In the genomic region with DNA sequence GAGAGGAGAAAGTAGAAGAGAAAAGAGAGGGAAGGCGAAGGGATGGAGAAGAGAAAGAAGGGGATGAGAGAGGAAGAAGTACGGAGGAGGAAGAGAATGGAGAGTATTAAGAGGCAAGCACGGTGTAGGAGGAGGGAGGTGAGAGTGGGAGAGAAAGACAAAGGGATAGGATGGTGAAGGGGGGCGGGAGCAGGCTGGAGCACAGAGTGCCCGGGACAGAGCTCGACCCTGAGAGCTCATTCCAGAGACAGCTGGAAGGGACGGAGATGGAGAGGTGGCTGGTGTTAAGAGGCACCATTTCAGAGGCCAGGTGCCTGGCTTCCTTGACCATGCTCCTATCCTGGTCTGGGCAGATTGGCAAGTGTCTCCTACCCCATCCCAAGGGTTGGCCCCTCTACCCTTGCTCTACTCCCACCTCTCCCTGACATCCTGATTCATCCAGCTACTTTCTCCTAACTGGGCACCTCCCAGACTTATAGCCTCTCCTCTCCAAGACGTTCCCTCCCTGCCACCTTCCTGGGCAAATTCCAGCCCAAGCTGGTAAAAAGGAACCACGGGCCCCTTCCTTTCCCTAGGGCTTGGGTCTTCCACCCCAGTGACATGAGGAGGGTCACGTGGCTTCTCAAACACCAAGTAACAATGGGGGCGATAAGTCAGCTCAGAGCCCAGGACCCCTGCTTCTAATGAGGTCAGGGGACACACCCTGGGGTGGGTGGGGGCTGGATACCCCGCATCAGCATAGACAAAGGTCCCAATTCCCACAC, we compare ENCODE assay signal across 10 cellular contexts. TPM values are rescaled to one million over a fixed set of nuclear protein-coding genes. Genes with fewer than 3 reads are reported as not detected.
DNase-seq lines count a peak whose midpoint lies in the region; ATAC-seq, FAIRE-seq and TF ChIP-seq lines count a peak whose summit lies in the region.
"Had no signal": no experiment of that assay in that cellular context is flagged by ENCODE, and none has a peak within 500 bp of the region (broad histone marks: within the 10 kb centered on the region; RNA-seq: fewer than 3 reads in every experiment).

No MANE protein-coding gene starts in this region.

- ATAC-seq in HepG2, result no peak
- no peak for ATAC-seq in thoracic aorta (ENCODE audit: insufficient number of reproducible peaks, low FRiP score, low read depth)
- no peak for ATAC-seq in GM21529 (IDR thresholded peaks at IDR 0.05; ENCODE audit: unreplicated experiment)

- CTCF ChIA-PET in HepG2 (lab: Yijun Ruan, JAX; ENCODE audit: low intra/inter-chr PET ratio, low total read pairs), result no interaction called here

- TF ChIP-seq EP300 in HepG2 (IDR thresholded peaks at IDR 0.05; ENCODE audit: low read depth in 2 of 2, low read length in 2 of 2) (no peak), HepG2 (CRISPR knock-in tag; IDR thresholded peaks at IDR 0.05; ENCODE audit: borderline replicate concordance) (no peak)

- intact Hi-C loops in HepG2 (cut with micrococcal nuclease; ENCODE audit: unreplicated experiment), result no loop called here

- no peak overlapping the region for H3K9ac ChIP-seq in astrocyte (ENCODE audit: low read length)
- peak overlapping the region; percentile 86 for H3K9ac ChIP-seq in HepG2 (ENCODE audit: insufficient read depth, low read depth, low read length)

- H3K27me3 ChIP-seq in astrocyte (ENCODE audit: insufficient read depth, low read length), result no peaks in the 10 kb centered on the region
- H3K27me3 ChIP-seq in HepG2 (ENCODE audit: control insufficient read depth in 1 of 2, insufficient read depth in 2 of 2, low read length in 2 of 2), result no peaks in the 10 kb centered on the region; a peak in 1 of 5 replicates
- H3K27me3 ChIP-seq in thoracic aorta (replicated peaks; ENCODE audit: insufficient read depth), result no peaks in the 10 kb centered on the region

- in situ Hi-C loops in HepG2 (cut with HindIII; ENCODE audit: extremely low pct_ligation_motif_present, low pct_unique_long_range_greater_than_20kb), result no loop called here

- H3K9me3 ChIP-seq in astrocyte (ENCODE audit: insufficient read depth, low read depth, low read length), result no peaks in the 10 kb centered on the region
- H3K9me3 ChIP-seq in HepG2 (ENCODE audit: low read length), result no peaks in the 10 kb centered on the region
- no peaks in the 10 kb centered on the region for H3K9me3 ChIP-seq in thoracic aorta

- no peaks in the 10 kb centered on the region for H3K27me3 Mint-ChIP-seq in activated naive CD4-positive, alpha-beta T cell treated with anti-CD3 and anti-CD28 coated beads, Interleukin-2, amount 50 U/mL, for 24 hours
- no peaks in the 10 kb centered on the region for H3K27me3 Mint-ChIP-seq in astrocyte (ENCODE audit: low read depth, unreplicated experiment)

- peaks cover 5% of the 10 kb centered on the region for H3K36me3 Mint-ChIP-seq in activated naive CD4-positive, alpha-beta T cell treated with anti-CD3 and anti-CD28 coated beads, Interleukin-2, amount 50 U/mL, for 24 hours
- peaks cover 17% of the 10 kb centered on the region for H3K36me3 Mint-ChIP-seq in astrocyte (ENCODE audit: low read depth, unreplicated experiment)

- TF ChIP-seq CTCF in astrocyte (IDR thresholded peaks at IDR 0.05; ENCODE audit: insufficient read depth, low read depth, low read length) (no peak), HepG2 (CRISPR knock-in tag; IDR thresholded peaks at IDR 0.05) (no peak), thoracic aorta (IDR thresholded peaks at IDR 0.05) (no peak)

- FAIRE-seq in astrocyte (lab: Jason Lieb, UNC), result no peak
- FAIRE-seq in HepG2 (lab: Jason Lieb, UNC), result no peak

- no peak for TF ChIP-seq POLR2A in HepG2 (IDR thresholded peaks at IDR 0.05; ENCODE audit: insufficient read depth in 1 of 2, low read depth in 2 of 2, low read length in 2 of 2)

- peaks cover 6% of the 10 kb centered on the region for H3K36me3 ChIP-seq in astrocyte (ENCODE audit: insufficient read depth, low read length)
- H3K36me3 ChIP-seq in HepG2 (replicated peaks in 1 of 2; ENCODE audit: control insufficient read depth in 1 of 2, insufficient read depth in 2 of 2, low read length in 2 of 2), result peaks cover 10 to 38% of the 10 kb centered on the region in 2 experiments
- H3K36me3 ChIP-seq in thoracic aorta, result peaks cover 11% of the 10 kb centered on the region

- peak overlapping the region; percentile 89 for H3K4me3 Mint-ChIP-seq in activated naive CD4-positive, alpha-beta T cell treated with anti-CD3 and anti-CD28 coated beads, Interleukin-2, amount 50 U/mL, for 24 hours
- peak overlapping the region; percentile 88 for H3K4me3 Mint-ChIP-seq in astrocyte (ENCODE audit: unreplicated experiment)

- H2AFZ ChIP-seq in astrocyte (ENCODE audit: low read depth, low read length) (no peak overlapping the region), HepG2 (ENCODE audit: low read length) (no peak overlapping the region)

- no peak overlapping the region for H3K4me3 ChIP-seq in astrocyte (ENCODE audit: insufficient read depth, low read depth, low read length)
- peak overlapping the region; percentile 93 to 96 (median 95) for H3K4me3 ChIP-seq in HepG2 (replicated peaks in 1 of 3; ENCODE audit: insufficient read depth in 1 of 3, low read depth in 2 of 3, low read length in 3 of 3)
- peak overlapping the region; percentile 98 for H3K4me3 ChIP-seq in thoracic aorta

- no peaks in the 10 kb centered on the region for H3K9me3 Mint-ChIP-seq in activated naive CD4-positive, alpha-beta T cell treated with anti-CD3 and anti-CD28 coated beads, Interleukin-2, amount 50 U/mL, for 24 hours
- no peaks in the 10 kb centered on the region for H3K9me3 Mint-ChIP-seq in astrocyte (ENCODE audit: unreplicated experiment)

- peaks cover 20% of the 10 kb centered on the region for H3K4me1 Mint-ChIP-seq in activated naive CD4-positive, alpha-beta T cell treated with anti-CD3 and anti-CD28 coated beads, Interleukin-2, amount 50 U/mL, for 24 hours
- peaks cover 24% of the 10 kb centered on the region for H3K4me1 Mint-ChIP-seq in astrocyte (ENCODE audit: low read depth, unreplicated experiment)

- TF ChIP-seq RAD21 in HepG2 (CRISPR knock-in tag; IDR thresholded peaks at IDR 0.05), result no peak

- 49% methylated on average over 12 of the region's 12 CpGs for WGBS in HepG2 (ENCODE audit: low lambda C conversion rate)

- no peak for DNase-seq in activated naive CD4-positive, alpha-beta T cell treated with anti-CD3 and anti-CD28 coated beads, Interleukin-2, amount 50 U/mL, for 16 hours
- DNase-seq in astrocyte (ENCODE audit: low read depth) (no peak), HepG2 (ENCODE audit: low spot score) (no peak), thoracic aorta (ENCODE audit: low spot score) (no peak), NCI-H524 (lab: John Stamatoyannopoulos, UW) (no peak), NOMO-1 treated with dmso at 0.1 percent for 144 hours (lab: John Stamatoyannopoulos, UW; ENCODE audit: unreplicated experiment) (no peak)
- DNase-seq: HCEC 1CT, NCI-H1930 had no signal

- BruUV-seq in HepG2 (replicated peaks; lab: Mats Ljungman, UMichigan), result no TSS peak

- POLR2A ChIA-PET in HepG2 (lab: Yijun Ruan, JAX), result interaction anchor here (0.7 to 2.7 kb wide), 4 partner anchors 8 to 19 kb away, joined by 3 to 14 read pairs (median 8); a partner anchor contains a TSS

- no peak overlapping the region for H3K27ac ChIP-seq in astrocyte (ENCODE audit: low read depth, low read length)
- peak overlapping the region; percentile 67 for H3K27ac ChIP-seq in HepG2 (ENCODE audit: extremely low read length, insufficient read depth, low read length)
- no peak overlapping the region for H3K27ac ChIP-seq in thoracic aorta

- H3K79me2 ChIP-seq in astrocyte (ENCODE audit: insufficient read depth, low read length) (peaks cover 32% of the 10 kb centered on the region), HepG2 (ENCODE audit: insufficient read depth, low read length) (peaks cover 31% of the 10 kb centered on the region)

- H3K4me2 ChIP-seq in astrocyte (ENCODE audit: low read length), result peak overlapping the region; percentile 92
- H3K4me2 ChIP-seq in HepG2 (ENCODE audit: low read depth, low read length), result peak overlapping the region; percentile 100

- H3K4me1 ChIP-seq in astrocyte (ENCODE audit: insufficient read depth, low read length), result peaks cover 10% of the 10 kb centered on the region
- peaks cover 34% of the 10 kb centered on the region for H3K4me1 ChIP-seq in HepG2 (ENCODE audit: insufficient read depth, low read length)
- H3K4me1 ChIP-seq in thoracic aorta (ENCODE audit: control insufficient read depth in 1 of 2, low read depth in 2 of 2), result peaks cover 11 to 27% of the 10 kb centered on the region in 2 donors

- H3K27ac Mint-ChIP-seq in activated naive CD4-positive, alpha-beta T cell treated with anti-CD3 and anti-CD28 coated beads, Interleukin-2, amount 50 U/mL, for 24 hours, result no peak overlapping the region
- peak overlapping the region; percentile 53 for H3K27ac Mint-ChIP-seq in astrocyte (ENCODE audit: unreplicated experiment)

- H4K20me1 ChIP-seq in astrocyte (ENCODE audit: insufficient read depth, low read length) (peaks cover 17% of the 10 kb centered on the region), HepG2 (ENCODE audit: insufficient read depth, low read length) (0 out of 2 replicates have a peak, but pooled peaks cover 7% of the 10 kb centered on the region)

RNA-seq across cellular contexts. Expression of a gene that starts 1.2 kb away (rescaled TPM):
- 7.4 and 9.0 TPM in 2 replicates for total RNA-seq in astrocyte
- 5.2 and 13.5 TPM in 2 replicates for total RNA-seq in HepG2 (2016; rRNA removed; fragmentation: Illumina TruSeq; extraction: Trizol)
- total RNA-seq in HepG2 (2016; cell fraction: cytosol; rRNA removed; fragmentation: Illumina TruSeq; extraction: Trizol; ENCODE audit: low read depth), result 6.6 and 7.6 TPM in 2 replicates
- 3.5 and 14.3 TPM in 2 replicates for total RNA-seq in HepG2 (2016; cell fraction: insoluble cytoplasmic fraction; rRNA removed; fragmentation: Illumina TruSeq; extraction: Trizol)
- 5.6 and 6.9 TPM in 2 replicates for total RNA-seq in HepG2 (2016; cell fraction: membrane; rRNA removed; fragmentation: Illumina TruSeq; extraction: Trizol)
- 19.4 and 22.0 TPM in 2 replicates for total RNA-seq in HepG2 (2016; cell fraction: nucleus; rRNA removed; fragmentation: Illumina TruSeq; extraction: Trizol)
- 11.4 and 14.3 TPM in 2 replicates for polyA plus RNA-seq in HepG2 (2011; rRNA removed)
- polyA plus RNA-seq in HepG2 (2011; cell fraction: cytosol; rRNA removed), result 5.5 and 6.4 TPM in 2 replicates
- polyA plus RNA-seq in HepG2 (2011; cell fraction: nucleus; rRNA removed), result 41.8 and 47.0 TPM in 2 replicates
- polyA plus RNA-seq in HepG2 (2012), result 5.4 and 6.1 TPM in 2 replicates
- 2.0 and 2.6 TPM in 2 replicates for polyA plus RNA-seq in HepG2 (2016; cell fraction: cytosol; fragmentation: Illumina TruSeq; extraction: Trizol; ENCODE audit: low read depth)
- polyA plus RNA-seq in HepG2 (2016; cell fraction: insoluble cytoplasmic fraction; fragmentation: Illumina TruSeq; extraction: Trizol; ENCODE audit: low read depth), result 4.8 and 5.5 TPM in 2 replicates
- 3.7 and 4.4 TPM in 2 replicates for polyA plus RNA-seq in HepG2 (2016; cell fraction: membrane; fragmentation: Illumina TruSeq; extraction: Trizol; ENCODE audit: low read depth)
- polyA plus RNA-seq in HepG2 (2016; cell fraction: nucleus; fragmentation: Illumina TruSeq; extraction: Trizol; ENCODE audit: insufficient read depth, low read depth), result 50.3 and 58.1 TPM in 2 replicates
- polyA minus RNA-seq in HepG2 (2011; rRNA and poly(A)+ RNA removed; ENCODE audit: low replicate concordance), result 29.7 and 47.2 TPM in 2 replicates
- polyA minus RNA-seq in HepG2 (2011; cell fraction: cytosol; rRNA and poly(A)+ RNA removed), result 5.3 and 6.0 TPM in 2 replicates
- polyA minus RNA-seq in HepG2 (2011; cell fraction: nucleus; rRNA and poly(A)+ RNA removed), result 26.4 and 31.7 TPM in 2 replicates
- 1 to 10 TPM; 4.3 to 8.0 TPM for total RNA-seq in thoracic aorta

RNA-seq across cellular contexts. Expression of a gene that starts 1.3 kb away (rescaled TPM):
- 63.2 and 70.3 TPM in 2 replicates for total RNA-seq in astrocyte
- total RNA-seq in HepG2 (2016; rRNA removed; fragmentation: Illumina TruSeq; extraction: Trizol), result 109 and 118 TPM in 2 replicates
- 85.0 and 90.2 TPM in 2 replicates for total RNA-seq in HepG2 (2016; cell fraction: cytosol; rRNA removed; fragmentation: Illumina TruSeq; extraction: Trizol; ENCODE audit: low read depth)
- total RNA-seq in HepG2 (2016; cell fraction: insoluble cytoplasmic fraction; rRNA removed; fragmentation: Illumina TruSeq; extraction: Trizol), result 113 and 114 TPM in 2 replicates
- total RNA-seq in HepG2 (2016; cell fraction: membrane; rRNA removed; fragmentation: Illumina TruSeq; extraction: Trizol), result 110 and 111 TPM in 2 replicates
- total RNA-seq in HepG2 (2016; cell fraction: nucleus; rRNA removed; fragmentation: Illumina TruSeq; extraction: Trizol), result 97.2 and 98.4 TPM in 2 replicates
- 165 and 194 TPM in 2 replicates for polyA plus RNA-seq in HepG2 (2011; rRNA removed)
- polyA plus RNA-seq in HepG2 (2011; cell fraction: cytosol; rRNA removed), result 159 and 209 TPM in 2 replicates
- polyA plus RNA-seq in HepG2 (2011; cell fraction: nucleus; rRNA removed), result 292 and 351 TPM in 2 replicates
- polyA plus RNA-seq in HepG2 (2012), result 85.4 and 92.7 TPM in 2 replicates
- 70.3 and 83.0 TPM in 2 replicates for polyA plus RNA-seq in HepG2 (2016; cell fraction: cytosol; fragmentation: Illumina TruSeq; extraction: Trizol; ENCODE audit: low read depth)
- polyA plus RNA-seq in HepG2 (2016; cell fraction: insoluble cytoplasmic fraction; fragmentation: Illumina TruSeq; extraction: Trizol; ENCODE audit: low read depth), result 116 and 125 TPM in 2 replicates
- 90.4 and 98.9 TPM in 2 replicates for polyA plus RNA-seq in HepG2 (2016; cell fraction: membrane; fragmentation: Illumina TruSeq; extraction: Trizol; ENCODE audit: low read depth)
- polyA plus RNA-seq in HepG2 (2016; cell fraction: nucleus; fragmentation: Illumina TruSeq; extraction: Trizol; ENCODE audit: insufficient read depth, low read depth), result 259 and 265 TPM in 2 replicates
- polyA minus RNA-seq in HepG2 (2011; rRNA and poly(A)+ RNA removed; ENCODE audit: low replicate concordance), result 73.2 and 182 TPM in 2 replicates
- 38.2 and 41.4 TPM in 2 replicates for polyA minus RNA-seq in HepG2 (2011; cell fraction: cytosol; rRNA and poly(A)+ RNA removed)
- polyA minus RNA-seq in HepG2 (2011; cell fraction: nucleus; rRNA and poly(A)+ RNA removed), result 89.4 and 96.7 TPM in 2 replicates
- 10 to 100 TPM; 49.5 to 53.7 TPM for total RNA-seq in thoracic aorta

RNA-seq across cellular contexts. Expression of a gene that starts 17.8 kb away (rescaled TPM):
- total RNA-seq in astrocyte (0.25 and 0.46 TPM in 2 replicates), HepG2 (2016; rRNA removed; fragmentation: Illumina TruSeq; extraction: Trizol) (2.8 and 2.9 TPM in 2 replicates), thoracic aorta (1 to 10 TPM in 1 of 2 donors, not detected in 1; 1.1 TPM)
- total RNA-seq in HepG2 (2016; cell fraction: cytosol; rRNA removed; fragmentation: Illumina TruSeq; extraction: Trizol; ENCODE audit: low read depth), result 2.6 and 3.9 TPM in 2 replicates
- total RNA-seq in HepG2 (2016; cell fraction: insoluble cytoplasmic fraction; rRNA removed; fragmentation: Illumina TruSeq; extraction: Trizol), result 2.3 and 2.8 TPM in 2 replicates
- 5.2 and 5.5 TPM in 2 replicates for total RNA-seq in HepG2 (2016; cell fraction: membrane; rRNA removed; fragmentation: Illumina TruSeq; extraction: Trizol)
- 2.5 and 4.7 TPM in 2 replicates for total RNA-seq in HepG2 (2016; cell fraction: nucleus; rRNA removed; fragmentation: Illumina TruSeq; extraction: Trizol)
- polyA plus RNA-seq in HepG2 (2011; rRNA removed), result 4.7 and 4.8 TPM in 2 replicates
- polyA plus RNA-seq in HepG2 (2011; cell fraction: cytosol; rRNA removed), result 4.9 and 5.7 TPM in 2 replicates
- polyA plus RNA-seq in HepG2 (2011; cell fraction: nucleus; rRNA removed), result 7.5 and 7.9 TPM in 2 replicates
- 7.3 and 8.9 TPM in 2 replicates for polyA plus RNA-seq in HepG2 (2012)
- 7.6 and 11.0 TPM in 2 replicates for polyA plus RNA-seq in HepG2 (2016; cell fraction: cytosol; fragmentation: Illumina TruSeq; extraction: Trizol; ENCODE audit: low read depth)
- 7.4 and 10.7 TPM in 2 replicates for polyA plus RNA-seq in HepG2 (2016; cell fraction: insoluble cytoplasmic fraction; fragmentation: Illumina TruSeq; extraction: Trizol; ENCODE audit: low read depth)
- 17.1 and 18.8 TPM in 2 replicates for polyA plus RNA-seq in HepG2 (2016; cell fraction: membrane; fragmentation: Illumina TruSeq; extraction: Trizol; ENCODE audit: low read depth)
- 13.0 and 14.1 TPM in 2 replicates for polyA plus RNA-seq in HepG2 (2016; cell fraction: nucleus; fragmentation: Illumina TruSeq; extraction: Trizol; ENCODE audit: insufficient read depth, low read depth)
- polyA minus RNA-seq in HepG2 (2011; rRNA and poly(A)+ RNA removed; ENCODE audit: low replicate concordance), result 0.61 and 6.7 TPM in 2 replicates
- 3.9 and 5.5 TPM in 2 replicates for polyA minus RNA-seq in HepG2 (2011; cell fraction: cytosol; rRNA and poly(A)+ RNA removed)
- polyA minus RNA-seq in HepG2 (2011; cell fraction: nucleus; rRNA and poly(A)+ RNA removed), result 4.0 and 4.8 TPM in 2 replicates

RNA-seq across cellular contexts. Expression of a gene that starts 19.6 kb away (rescaled TPM):
- total RNA-seq in astrocyte (3.4 and 5.6 TPM in 2 replicates), HepG2 (2016; rRNA removed; fragmentation: Illumina TruSeq; extraction: Trizol) (3.4 and 22.2 TPM in 2 replicates), thoracic aorta (10 to 100 TPM; 19.5 to 21.7 TPM)
- 16.0 and 17.2 TPM in 2 replicates for total RNA-seq in HepG2 (2016; cell fraction: cytosol; rRNA removed; fragmentation: Illumina TruSeq; extraction: Trizol; ENCODE audit: low read depth)
- 2.6 and 23.2 TPM in 2 replicates for total RNA-seq in HepG2 (2016; cell fraction: insoluble cytoplasmic fraction; rRNA removed; fragmentation: Illumina TruSeq; extraction: Trizol)
- total RNA-seq in HepG2 (2016; cell fraction: membrane; rRNA removed; fragmentation: Illumina TruSeq; extraction: Trizol), result 2.9 and 4.1 TPM in 2 replicates
- 31.4 and 33.6 TPM in 2 replicates for total RNA-seq in HepG2 (2016; cell fraction: nucleus; rRNA removed; fragmentation: Illumina TruSeq; extraction: Trizol)
- 35.2 and 59.2 TPM in 2 replicates for polyA plus RNA-seq in HepG2 (2011; rRNA removed)
- 5.2 and 6.9 TPM in 2 replicates for polyA plus RNA-seq in HepG2 (2011; cell fraction: cytosol; rRNA removed)
- 977 and 1,005 TPM in 2 replicates for polyA plus RNA-seq in HepG2 (2011; cell fraction: nucleus; rRNA removed)
- 28.8 and 40.2 TPM in 2 replicates for polyA plus RNA-seq in HepG2 (2012)
- polyA plus RNA-seq in HepG2 (2016; cell fraction: cytosol; fragmentation: Illumina TruSeq; extraction: Trizol; ENCODE audit: low read depth), result 0.42 and 0.59 TPM in 2 replicates
- 2.7 and 3.7 TPM in 2 replicates for polyA plus RNA-seq in HepG2 (2016; cell fraction: insoluble cytoplasmic fraction; fragmentation: Illumina TruSeq; extraction: Trizol; ENCODE audit: low read depth)
- polyA plus RNA-seq in HepG2 (2016; cell fraction: membrane; fragmentation: Illumina TruSeq; extraction: Trizol; ENCODE audit: low read depth), result 1.1 and 1.5 TPM in 2 replicates
- polyA plus RNA-seq in HepG2 (2016; cell fraction: nucleus; fragmentation: Illumina TruSeq; extraction: Trizol; ENCODE audit: insufficient read depth, low read depth), result 155 and 159 TPM in 2 replicates
- polyA minus RNA-seq in HepG2 (2011; rRNA and poly(A)+ RNA removed; ENCODE audit: low replicate concordance), result 1.3 and 22.4 TPM in 2 replicates
- polyA minus RNA-seq in HepG2 (2011; cell fraction: cytosol; rRNA and poly(A)+ RNA removed), result 3.4 and 5.3 TPM in 2 replicates
- 74.3 and 78.8 TPM in 2 replicates for polyA minus RNA-seq in HepG2 (2011; cell fraction: nucleus; rRNA and poly(A)+ RNA removed)

RNA-seq across cellular contexts. Expression of a gene that starts 22.9 kb away (rescaled TPM):
- total RNA-seq in astrocyte (12.2 TPM in 2 replicates), HepG2 (2016; rRNA removed; fragmentation: Illumina TruSeq; extraction: Trizol) (7.4 and 9.3 TPM in 2 replicates), thoracic aorta (10 to 100 TPM; 55.4 to 91.8 TPM)
- 2.3 and 2.5 TPM in 2 replicates for total RNA-seq in HepG2 (2016; cell fraction: cytosol; rRNA removed; fragmentation: Illumina TruSeq; extraction: Trizol; ENCODE audit: low read depth)
- total RNA-seq in HepG2 (2016; cell fraction: insoluble cytoplasmic fraction; rRNA removed; fragmentation: Illumina TruSeq; extraction: Trizol), result 4.8 and 8.7 TPM in 2 replicates
- total RNA-seq in HepG2 (2016; cell fraction: membrane; rRNA removed; fragmentation: Illumina TruSeq; extraction: Trizol), result 7.8 and 8.3 TPM in 2 replicates
- total RNA-seq in HepG2 (2016; cell fraction: nucleus; rRNA removed; fragmentation: Illumina TruSeq; extraction: Trizol), result 4.4 and 6.5 TPM in 2 replicates
- polyA plus RNA-seq in HepG2 (2011; rRNA removed), result 9.2 and 14.1 TPM in 2 replicates
- 11.9 and 16.8 TPM in 2 replicates for polyA plus RNA-seq in HepG2 (2011; cell fraction: cytosol; rRNA removed)
- 23.9 and 25.8 TPM in 2 replicates for polyA plus RNA-seq in HepG2 (2011; cell fraction: nucleus; rRNA removed)
- 5.8 and 9.8 TPM in 2 replicates for polyA plus RNA-seq in HepG2 (2012)
- 2.3 and 3.2 TPM in 2 replicates for polyA plus RNA-seq in HepG2 (2016; cell fraction: cytosol; fragmentation: Illumina TruSeq; extraction: Trizol; ENCODE audit: low read depth)
- 5.3 and 7.8 TPM in 2 replicates for polyA plus RNA-seq in HepG2 (2016; cell fraction: insoluble cytoplasmic fraction; fragmentation: Illumina TruSeq; extraction: Trizol; ENCODE audit: low read depth)
- 5.7 and 5.8 TPM in 2 replicates for polyA plus RNA-seq in HepG2 (2016; cell fraction: membrane; fragmentation: Illumina TruSeq; extraction: Trizol; ENCODE audit: low read depth)
- polyA plus RNA-seq in HepG2 (2016; cell fraction: nucleus; fragmentation: Illumina TruSeq; extraction: Trizol; ENCODE audit: insufficient read depth, low read depth), result 12.3 and 13.4 TPM in 2 replicates
- polyA minus RNA-seq in HepG2 (2011; rRNA and poly(A)+ RNA removed; ENCODE audit: low replicate concordance), result 22.1 and 24.2 TPM in 2 replicates
- 7.0 and 7.3 TPM in 2 replicates for polyA minus RNA-seq in HepG2 (2011; cell fraction: cytosol; rRNA and poly(A)+ RNA removed)
- polyA minus RNA-seq in HepG2 (2011; cell fraction: nucleus; rRNA and poly(A)+ RNA removed), result 7.0 and 9.2 TPM in 2 replicates
